In genomic region chrX:73768120-73768519, GRCh38 we compare ENCODE assay signal across 9 cellular contexts.
"Had no signal": no experiment of that assay in that cellular context is flagged by ENCODE, and none has a peak within 500 bp of the region (broad histone marks: within the 10 kb centered on the region; RNA-seq: fewer than 3 reads in every experiment).

No MANE protein-coding gene starts in this region.

- H3K9ac ChIP-seq: GM23248, KMS-11 had no signal

- H3K9me3 ChIP-seq: HAP-1 had no signal

- H3K27ac ChIP-seq: GM23248, KMS-11 had no signal

- H3K4me3 ChIP-seq: GM23248, HAP-1 had no signal

- ATAC-seq: HCT116 had no signal

- H3K4me1 ChIP-seq: HAP-1 had no signal

- FAIRE-seq: HTR-8/SVneo had no signal

- H3K36me3 ChIP-seq: HAP-1 had no signal

- H2AFZ ChIP-seq: GM23248 had no signal

- H3K4me2 ChIP-seq: KMS-11 had no signal

- DNase-seq: GM23248, GOT3, H7, HFFc6, KBM-7 had no signal
